8 cellular contexts compared by ENCODE assay signal in genomic region chr6:34363714-34364075, GRCh38. TPM values are rescaled to one million over a fixed set of nuclear protein-coding genes. Genes with fewer than 3 reads are reported as not detected.
DNase-seq lines count a peak whose midpoint lies in the region; ATAC-seq, FAIRE-seq and TF ChIP-seq lines count a peak whose summit lies in the region.
"Not testable (repeated sequence)": the region's sequence is repeated elsewhere in the genome, so short reads cannot be mapped to it uniquely, and the experiment has no call there.

No MANE protein-coding gene starts in this region.

- H3K4me2 ChIP-seq in Loucy (ENCODE audit: low read depth, low read length, poor library complexity, severe bottlenecking): peak overlapping the region; percentile 56
- H3K4me2 ChIP-seq in K562 (ENCODE audit: insufficient read depth, low read length); parathyroid adenoma (ENCODE audit: low read length): not testable (repeated sequence)

- H3K27ac ChIP-seq in K562 (ENCODE audit: extremely low read depth, low read depth, low read length): peak overlapping the region; percentile 8; the same call in 1 of the 3 replicates
- H3K27ac ChIP-seq in right atrium auricular region: peak overlapping the region; percentile 54 to 86
- not testable (repeated sequence) for H3K27ac ChIP-seq in parathyroid adenoma
- H3K27ac ChIP-seq in tibial artery: peak overlapping the region; percentile 1 to 2

- not testable (repeated sequence) for H3F3A ChIP-seq in Loucy (ENCODE audit: low read depth)

- not testable (repeated sequence) for BruUV-seq in K562 (replicated peaks; lab: Mats Ljungman, UMichigan)

- peaks cover 36% of the 10 kb centered on the region for H3K4me1 Mint-ChIP-seq in T-helper 17 cell

- not testable (repeated sequence) for TF ChIP-seq CTCF in GM12864 (IDR thresholded peaks at IDR 0.05; ENCODE audit: low read depth, low read length, missing control alignments); Loucy (conservative IDR thresholded peaks at IDR 0.05; ENCODE audit: low read length); K562 (IDR thresholded peaks at IDR 0.05 in 2 of 3, conservative IDR thresholded peaks at IDR 0.05 in 1 of 3; ENCODE audit: insufficient read depth in 2 of 3, low read depth in 1 of 3, low read length in 3 of 3); right atrium auricular region (IDR thresholded peaks at IDR 0.05); parathyroid adenoma (IDR thresholded peaks at IDR 0.05); tibial artery (IDR thresholded peaks at IDR 0.05)

- WGBS in K562 (ENCODE audit: insufficient coverage, low coverage, missing lambda C conversion rate): 83% methylated on average over 5 of the region's 9 CpGs

- H4K20me1 ChIP-seq in Loucy (ENCODE audit: insufficient read depth, low read length, poor library complexity, severe bottlenecking): peaks cover 31% of the 10 kb centered on the region
- peaks cover 15% of the 10 kb centered on the region; the same call in 1 of the 2 replicates for H4K20me1 ChIP-seq in K562 (replicated peaks; ENCODE audit: control insufficient read depth, insufficient read depth, low read length)

- H3K27me3 ChIP-seq in Loucy (ENCODE audit: insufficient read depth, low read length, poor library complexity, severe bottlenecking); K562 (ENCODE audit: control insufficient read depth in 2 of 2, insufficient read depth in 2 of 2, low read length in 2 of 2); right atrium auricular region; parathyroid adenoma (ENCODE audit: control insufficient read depth, insufficient read depth, low read length); tibial artery: not testable (repeated sequence)

- in situ Hi-C loops in K562 (cut with MboI): not testable (repeated sequence)

- not testable (repeated sequence) for H3K9me2 ChIP-seq in Loucy (replicated peaks; ENCODE audit: low read depth, low read length)

- H3K27me3 Mint-ChIP-seq in T-helper 17 cell: not testable (repeated sequence)

- not testable (repeated sequence) for H3K36me3 ChIP-seq in Loucy (ENCODE audit: insufficient read depth, low read length); K562 (ENCODE audit: control insufficient read depth, insufficient read depth, low read length); right atrium auricular region; parathyroid adenoma (ENCODE audit: control insufficient read depth, insufficient read depth, low read length); tibial artery

- CTCF ChIA-PET in K562 (lab: Yijun Ruan, JAX; ENCODE audit: low intra/inter-chr PET ratio): not testable (repeated sequence)

- not testable (repeated sequence) for FAIRE-seq in K562 (lab: Jason Lieb, UNC)

- not testable (repeated sequence) for H3K9ac ChIP-seq in Loucy (ENCODE audit: low read depth, low read length, poor library complexity, severe bottlenecking); K562 (ENCODE audit: insufficient read depth in 1 of 2, low read depth in 2 of 2, low read length in 2 of 2); parathyroid adenoma

- not testable (repeated sequence) for H3K36me3 Mint-ChIP-seq in T-helper 17 cell (ENCODE audit: low read depth)

- DNase-seq in GM12864 (ENCODE audit: low read depth); T-helper 17 cell; K562 (ENCODE audit: extremely low read depth in 1 of 4, low spot score in 3 of 4); Right ventricle myocardium superior; right atrium auricular region (ENCODE audit: low spot score); tibial artery: not testable (repeated sequence)

- not testable (repeated sequence) for H3K9me1 ChIP-seq in K562 (ENCODE audit: control insufficient read depth, insufficient read depth, low read length)

- H3K79me2 ChIP-seq in Loucy (ENCODE audit: insufficient read depth, low read length) (peaks cover 83% of the 10 kb centered on the region), K562 (ENCODE audit: control insufficient read depth, insufficient read depth, low read length) (peaks cover 91% of the 10 kb centered on the region), parathyroid adenoma (peaks cover 46% of the 10 kb centered on the region)

- not testable (repeated sequence) for H3K4me3 Mint-ChIP-seq in T-helper 17 cell

- TF ChIP-seq EP300 in K562 (IDR thresholded peaks at IDR 0.05; ENCODE audit: low read length): not testable (repeated sequence)

- not testable (repeated sequence) for ATAC-seq in T-helper 17 cell, K562
- ATAC-seq in Right ventricle myocardium superior (ENCODE audit: poor library complexity): peak; percentile 21

- not testable (repeated sequence) for TF ChIP-seq POLR2A in K562 (conservative IDR thresholded peaks at IDR 0.05)

- intact Hi-C loops in K562 (cut with micrococcal nuclease); Right ventricle myocardium superior (cut with DNase I); tibial artery (cut with DNase I; ENCODE audit: low total_unique reads): not testable (repeated sequence)

- H3K4me3 ChIP-seq in GM12864 (ENCODE audit: low read depth, low read length): peak overlapping the region; percentile 24; the same call in 1 of the 2 replicates
- H3K4me3 ChIP-seq in Loucy (ENCODE audit: low read length, poor library complexity, severe bottlenecking); K562; tibial artery: not testable (repeated sequence)
- H3K4me3 ChIP-seq in right atrium auricular region: peak overlapping the region in 1 of 2 donors; percentile 4
- peak overlapping the region; percentile 32 for H3K4me3 ChIP-seq in parathyroid adenoma (ENCODE audit: low read depth, low read length)

- H3K4me1 ChIP-seq in Loucy (ENCODE audit: insufficient read depth, low read length, poor library complexity, severe bottlenecking): peaks cover 31% of the 10 kb centered on the region
- H3K4me1 ChIP-seq in K562 (replicated peaks in 1 of 2; ENCODE audit: control insufficient read depth in 2 of 2, insufficient read depth in 2 of 2, low read length in 2 of 2): peaks cover 0 to 16% of the 10 kb centered on the region in 2 experiments; a peak in 2 of 5 replicates
- H3K4me1 ChIP-seq in right atrium auricular region: peaks cover 0 to 47% of the 10 kb centered on the region in 2 donors
- peaks cover 19% of the 10 kb centered on the region for H3K4me1 ChIP-seq in parathyroid adenoma
- H3K4me1 ChIP-seq in tibial artery: peaks cover 0 to 44% (median 13%) of the 10 kb centered on the region in 4 donors

- TF ChIP-seq RAD21 in K562 (CRISPR knock-in tag; conservative IDR thresholded peaks at IDR 0.05 in 1 of 2, IDR thresholded peaks at IDR 0.05 in 1 of 2): not testable (repeated sequence)

- not testable (repeated sequence) for H3K9me3 ChIP-seq in Loucy (ENCODE audit: insufficient read depth, low read depth, low read length); T-helper 17 cell (ENCODE audit: control insufficient read depth, low read length, poor library complexity, severe bottlenecking); K562 (replicated peaks; ENCODE audit: control insufficient read depth, insufficient read depth, low read depth, low read length); right atrium auricular region; parathyroid adenoma (ENCODE audit: control insufficient read depth, low read length); tibial artery

- H3K27ac Mint-ChIP-seq in T-helper 17 cell: peak overlapping the region; percentile 14

- not testable (repeated sequence) for H2AFZ ChIP-seq in Loucy (ENCODE audit: low read length); K562 (ENCODE audit: low read depth, low read length); parathyroid adenoma

- POLR2A ChIA-PET in K562 (lab: Yijun Ruan, JAX): interaction anchor here (1.2 to 3.4 kb wide), 4 partner anchors 10 to 115 kb away, joined by 3 to 15 read pairs (median 5); partner anchors contain the start of gene SMIM29

RNA-seq across cellular contexts. Expression of gene NUDT3, which starts 28.8 kb away (rescaled TPM):
- total RNA-seq in T-helper 17 cell (10 to 100 TPM; 21.1 to 23.2 TPM), K562 (2014; rRNA removed) (47.3 and 51.0 TPM in 2 replicates), K562 (2014; rRNA removed; fragmentation: Illumina TruSeq; extraction: Trizol) (61.8 and 70.8 TPM in 2 replicates), K562 (2015; rRNA removed; fragmentation: Illumina TruSeq; extraction: Trizol) (57.2 and 59.8 TPM in 2 replicates), K562 (2021) (49.8 and 56.4 TPM in 2 replicates), Right ventricle myocardium superior (49.6 TPM), right atrium auricular region (10 to 100 TPM; 47.2 to 53.5 TPM)
- 19.3 and 42.2 TPM in 2 replicates for total RNA-seq in K562 (2011; cell fraction: chromatin; rRNA removed; ENCODE audit: low replicate concordance)
- 17.3 and 21.3 TPM in 2 replicates for total RNA-seq in K562 (2011; cell fraction: nucleolus; rRNA removed)
- total RNA-seq in K562 (2011; cell fraction: nucleoplasm; rRNA removed): 38.4 and 67.7 TPM in 2 replicates
- polyA plus RNA-seq in K562 (2011; rRNA removed) (68.5 and 81.2 TPM in 2 replicates), K562 (2014; fragmentation: Illumina TruSeq; extraction: Trizol) (54.8 and 56.0 TPM in 2 replicates), K562 (2014; fragmentation: Nextera tagmentation; extraction: Ambion mirVana) (10 to 100 TPM in 1 of 2 experiments, 1 to 10 TPM in 1; 5.4 to 57.7 TPM), K562 (2014; rRNA removed) (54.4 and 56.8 TPM in 2 replicates)
- 29.2 and 49.7 TPM in 2 replicates for polyA plus RNA-seq in K562 (2011; cell fraction: cytosol; rRNA removed)
- 20.7 and 29.1 TPM in 2 replicates for polyA plus RNA-seq in K562 (2011; cell fraction: nucleus; rRNA removed)
- polyA plus RNA-seq in K562 (2012): 15.2 and 19.2 TPM in 2 replicates
- polyA minus RNA-seq in K562 (2011; rRNA and poly(A)+ RNA removed): 105 and 133 TPM in 2 replicates
- polyA minus RNA-seq in K562 (2011; cell fraction: cytosol; rRNA and poly(A)+ RNA removed): 46.1 and 59.9 TPM in 2 replicates
- polyA minus RNA-seq in K562 (2011; cell fraction: nucleus; rRNA and poly(A)+ RNA removed): 9.4 and 18.1 TPM in 2 replicates
